8 cellular contexts compared by ENCODE assay signal in the genomic region with DNA sequence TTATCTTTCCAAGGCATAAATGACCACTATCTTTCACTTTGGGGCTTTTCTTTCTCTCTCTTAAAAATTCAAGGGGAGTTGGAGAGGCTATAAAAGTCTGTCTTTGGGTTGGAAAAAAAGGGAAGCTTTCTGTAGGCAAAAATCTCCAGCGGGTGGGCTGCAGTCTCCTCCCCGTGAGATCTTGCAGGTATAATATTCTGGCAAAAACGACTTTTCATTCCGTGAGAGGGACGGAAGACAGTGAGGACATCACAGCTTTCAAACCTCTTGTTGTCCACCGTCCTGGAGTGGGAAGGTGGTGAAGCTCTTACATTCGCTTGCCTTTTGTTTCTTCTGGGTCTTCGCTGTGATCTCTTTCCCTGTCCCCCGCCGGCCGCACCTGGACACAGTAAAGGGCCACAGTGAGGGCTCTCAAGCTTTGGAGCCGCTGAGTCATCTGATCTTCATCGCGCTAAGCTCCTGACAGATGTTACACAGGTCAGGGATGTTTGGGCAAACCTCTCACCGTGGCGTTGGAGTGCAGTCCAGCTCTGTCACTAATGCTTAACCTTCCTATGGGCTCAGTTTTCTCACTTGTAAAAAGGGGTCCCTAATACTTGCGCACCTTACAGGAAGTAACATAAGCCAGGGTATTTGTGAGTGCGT.
DNase-seq lines count a peak whose midpoint lies in the region; TF ChIP-seq lines count a peak whose summit lies in the region.

No MANE protein-coding gene starts in this region.

- CTCF ChIA-PET in GM10248 (lab: Yijun Ruan, JAX): interaction anchor here (1.7 to 1.8 kb wide), 2 partner anchors 17 to 85 kb away, joined by 4 read pairs; no protein-coding TSS in a partner anchor

- DNase-seq in GM10248 (ENCODE audit: extremely low spot score) (peak; percentile 11), SHP77 treated with DMSO at 0.1 percent for 48 hours (lab: John Stamatoyannopoulos, UW) (peak; percentile 51), foreskin fibroblast (no peak), retinal pigment epithelial cell (ENCODE audit: low read depth) (no peak), NCI-H526 treated with DMSO at 0.1 percent for 48 hours (lab: John Stamatoyannopoulos, UW) (no peak), mesenteric fat pad (ENCODE audit: low spot score) (no peak), mucosa of gallbladder (ENCODE audit: low spot score) (no peak)
- DNase-seq in effector CD8-positive, alpha-beta T cell (lab: John Stamatoyannopoulos, UW): no peak

- H3K4me3 ChIP-seq in foreskin fibroblast (ENCODE audit: low read depth in 1 of 2, low read length in 2 of 2) (peak overlapping the region; percentile 55 to 64), retinal pigment epithelial cell (ENCODE audit: low read length) (peak overlapping the region; percentile 61)

- POLR2A ChIA-PET in GM10248 (lab: Yijun Ruan, JAX): no interaction called here

- TF ChIP-seq CTCF in GM10248 (IDR thresholded peaks at IDR 0.05; ENCODE audit: control extremely low read depth, extremely low read depth, low read depth, missing control alignments) (no peak), foreskin fibroblast (IDR thresholded peaks at IDR 0.05; ENCODE audit: low read depth, low read length) (no peak), retinal pigment epithelial cell (conservative IDR thresholded peaks at IDR 0.05; ENCODE audit: low read depth, low read length) (no peak)

Comparison
In these comparisons a context has a peak if more than half of its experiments do, and no peak if none do; other contexts are left out.
1. DNase-seq: peak in GM10248 (single experiment) and SHP77 treated with DMSO at 0.1 percent for 48 hours (single experiment); none in foreskin fibroblast (0 of 2), retinal pigment epithelial cell (single experiment), NCI-H526 treated with DMSO at 0.1 percent for 48 hours (single experiment), mesenteric fat pad (single experiment), mucosa of gallbladder (single experiment) and effector CD8-positive, alpha-beta T cell (single experiment).